Comparison of ENCODE assay signal across 1 cellular context in genomic region chr11:126480410-126481302, GRCh38.
TF ChIP-seq lines count a peak whose summit lies in the region.

No MANE protein-coding gene starts in this region.

TF ChIP-seq in K562, 482 proteins besides CTCF, POLR2A, EP300 and RAD21 (continued from another document):
- TF ChIP-seq HINFP (tag; conservative IDR thresholded peaks at IDR 0.05; ENCODE audit: low read depth), result no peak
- TF ChIP-seq GABPA (tag; conservative IDR thresholded peaks at IDR 0.05; ENCODE audit: low read depth), result peak; percentile 83
